22 cellular contexts compared by ENCODE assay signal in genomic region chr6:107625264-107625663, GRCh38.
A peak's percentile ranks its signal among the peaks of the same experiment; 100 is the strongest.
DNase-seq lines count a peak whose midpoint lies in the region; ATAC-seq, FAIRE-seq and TF ChIP-seq lines count a peak whose summit lies in the region.
"Had no signal": no experiment of that assay in that cellular context is flagged by ENCODE, and none has a peak within 500 bp of the region (broad histone marks: within the 10 kb centered on the region; RNA-seq: fewer than 3 reads in every experiment).

No MANE protein-coding gene starts in this region.

- H3K4me3 Mint-ChIP-seq in nephron progenitor cell = no peak overlapping the region
- no peak overlapping the region for H3K4me3 Mint-ChIP-seq in activated naive CD4-positive, alpha-beta T cell treated with anti-CD3 and anti-CD28 coated beads for 36 hours
- H3K4me3 Mint-ChIP-seq: activated naive CD8-positive, alpha-beta T cell treated with anti-CD3 and anti-CD28 coated beads, Interleukin-2, amount 10 ng/mL, durations not matched to agents 7 days and 5 days had no signal

- ATAC-seq in HG02798 (IDR thresholded peaks at IDR 0.05; ENCODE audit: poor library complexity, unreplicated experiment) = no peak

- CTCF ChIA-PET in activated naive CD4-positive, alpha-beta T cell treated with anti-CD3 and anti-CD28 coated beads for 36 hours (lab: Charles Lee) = no interaction called here

- TF ChIP-seq CTCF in nephron progenitor cell (IDR thresholded peaks at IDR 0.05) = no peak

- peaks cover 59% of the 10 kb centered on the region for H3K36me3 Mint-ChIP-seq in nephron progenitor cell (ENCODE audit: low read depth)
- no peaks in the 10 kb centered on the region for H3K36me3 Mint-ChIP-seq in activated naive CD4-positive, alpha-beta T cell treated with anti-CD3 and anti-CD28 coated beads for 36 hours (ENCODE audit: low read depth)

- peaks cover 79% of the 10 kb centered on the region for H3K4me1 Mint-ChIP-seq in nephron progenitor cell
- peaks cover 3% of the 10 kb centered on the region for H3K4me1 Mint-ChIP-seq in activated naive CD4-positive, alpha-beta T cell treated with anti-CD3 and anti-CD28 coated beads for 36 hours (ENCODE audit: low read depth)

- no peak for FAIRE-seq in HTR-8/SVneo (lab: Jason Lieb, UNC)
- FAIRE-seq: astrocyte, RCC 7860, small intestine had no signal

- peak; percentile 74 for DNase-seq in DMS79 treated with DMSO at 0.1 percent for 48 hours (lab: John Stamatoyannopoulos, UW)
- DNase-seq in NCI-H146 (lab: John Stamatoyannopoulos, UW) = peak; percentile 38
- DNase-seq in SHP77 (lab: John Stamatoyannopoulos, UW) = peak; percentile 88 to 93
- no peak for DNase-seq in nephron progenitor cell
- no peak for DNase-seq in cerebellum (ENCODE audit: low spot score)
- no peak for DNase-seq in HTR-8/SVneo (ENCODE audit: insufficient read length, low spot score)
- no peak for DNase-seq in activated naive CD4-positive, alpha-beta T cell treated with anti-CD3 and anti-CD28 coated beads for 36 hours
- DNase-seq: activated CD4-positive, alpha-beta T cell treated with anti-CD3 and anti-CD28 coated beads, Interleukin-2, amount 50 U/mL, for 48 hours; activated naive CD8-positive, alpha-beta T cell treated with anti-CD3 and anti-CD28 coated beads, Interleukin-2, amount 10 ng/mL, durations not matched to agents 7 days and 5 days; cerebellar nuclear complex; GF-D8; glutamatergic neuron; KBM-7; MM.1S; NCI-H1694; small intestine; stimulated activated CD4-positive, alpha-beta T cell treated with anti-CD3 and anti-CD28 coated beads, Interleukin-1b, Interleukin-23, amount 100 ng/mL, for 48 hours; upper lobe of left lung had no signal

- intact Hi-C loops in activated naive CD4-positive, alpha-beta T cell treated with anti-CD3 and anti-CD28 coated beads for 36 hours (cut with micrococcal nuclease) = no loop called here

- peak overlapping the region; percentile 14 for H3K27ac Mint-ChIP-seq in nephron progenitor cell
- no peak overlapping the region for H3K27ac Mint-ChIP-seq in activated naive CD4-positive, alpha-beta T cell treated with anti-CD3 and anti-CD28 coated beads for 36 hours
- H3K27ac Mint-ChIP-seq: activated naive CD8-positive, alpha-beta T cell treated with anti-CD3 and anti-CD28 coated beads, Interleukin-2, amount 10 ng/mL, durations not matched to agents 7 days and 5 days; activated T-helper 2 cell treated with anti-CD3 and anti-CD28 coated beads, Interferon-gamma antibody, Interleukin-2, Interleukin-4, amounts not matched to agents 10 μg/mL and 5 μg/mL and 100 μg/mL, durations not matched to agents 14 hours and 24 hours and 36 hours had no signal

- no peaks in the 10 kb centered on the region for H3K27me3 Mint-ChIP-seq in nephron progenitor cell (ENCODE audit: low read depth, poor library complexity)
- H3K27me3 Mint-ChIP-seq in activated naive CD4-positive, alpha-beta T cell treated with anti-CD3 and anti-CD28 coated beads for 36 hours (ENCODE audit: low read depth) = no peaks in the 10 kb centered on the region

- H3K9me3 Mint-ChIP-seq in nephron progenitor cell = no peaks in the 10 kb centered on the region
- H3K9me3 Mint-ChIP-seq in activated naive CD4-positive, alpha-beta T cell treated with anti-CD3 and anti-CD28 coated beads for 36 hours = no peaks in the 10 kb centered on the region
- H3K9me3 Mint-ChIP-seq: activated naive CD8-positive, alpha-beta T cell treated with anti-CD3 and anti-CD28 coated beads, Interleukin-2, amount 10 ng/mL, durations not matched to agents 7 days and 5 days; activated T-helper 2 cell treated with anti-CD3 and anti-CD28 coated beads, Interferon-gamma antibody, Interleukin-2, Interleukin-4, amounts not matched to agents 10 μg/mL and 5 μg/mL and 100 μg/mL, durations not matched to agents 14 hours and 24 hours and 36 hours had no signal

Comparison
In these comparisons a context has a peak if more than half of its experiments do, and no peak if none do; other contexts are left out.
1. DNase-seq: peak in DMS79 treated with DMSO at 0.1 percent for 48 hours (single experiment), NCI-H146 (single experiment) and SHP77 (2 of 2); none in nephron progenitor cell (single experiment), cerebellum (single experiment), HTR-8/SVneo (single experiment) and activated naive CD4-positive, alpha-beta T cell treated with anti-CD3 and anti-CD28 coated beads for 36 hours (single experiment).